9 cellular contexts compared by ENCODE assay signal in genomic region chr2:43218221-43218549, GRCh38. TPM values are rescaled to one million over a fixed set of nuclear protein-coding genes. Genes with fewer than 3 reads are reported as not detected.
DNase-seq lines count a peak whose midpoint lies in the region; ATAC-seq and TF ChIP-seq lines count a peak whose summit lies in the region.
"Had no signal": no experiment of that assay in that cellular context is flagged by ENCODE, and none has a peak within 500 bp of the region (broad histone marks: within the 10 kb centered on the region; RNA-seq: fewer than 3 reads in every experiment).

No MANE protein-coding gene starts in this region.

- no peak overlapping the region for H2BK15ac ChIP-seq in H9 (ENCODE audit: low read depth, low read length)

- H2BK120ac ChIP-seq in H9 (ENCODE audit: low read depth, low read length, poor library complexity, severe bottlenecking), result no peak overlapping the region

- no peaks in the 10 kb centered on the region for H3K9me2 ChIP-seq in hepatocyte (replicated peaks; ENCODE audit: insufficient read depth)

- H2AFZ ChIP-seq in H9 (ENCODE audit: low read length) (no peak overlapping the region), hepatocyte (no peak overlapping the region)

- H3T11ph ChIP-seq in H9 (ENCODE audit: low read length), result no peak overlapping the region

- H3K27me3 Mint-ChIP-seq in H9 (ENCODE audit: low read depth), result no peaks in the 10 kb centered on the region; the same call in 1 of the 2 replicates
- H3K27me3 Mint-ChIP-seq in activated CD8-positive, alpha-beta T cell treated with anti-CD3 and anti-CD28 coated beads, Interleukin-2, amount 10 ng/mL, durations not matched to agents 7 days and 5 days (ENCODE audit: low read depth), result no peaks in the 10 kb centered on the region

- H2AK5ac ChIP-seq in H9 (ENCODE audit: insufficient read length, low read length), result no peak overlapping the region

- H4K5ac ChIP-seq in H9 (ENCODE audit: insufficient read length, low read depth, low read length), result no peak overlapping the region

- no peaks in the 10 kb centered on the region for H3K79me1 ChIP-seq in H9 (ENCODE audit: insufficient read depth, low read depth, low read length, poor library complexity, severe bottlenecking)

- no peak for DNase-seq in H9
- no peak for DNase-seq in activated CD8-positive, alpha-beta T cell treated with anti-CD3 and anti-CD28 coated beads, Interleukin-2, amount 10 ng/mL, durations not matched to agents 7 days and 5 days
- no peak for DNase-seq in hepatocyte (ENCODE audit: low spot score)
- DNase-seq in glomerular visceral epithelial cell (ENCODE audit: extremely low spot score), result no peak
- no peak for DNase-seq in DMS153 (lab: John Stamatoyannopoulos, UW)
- no peak for DNase-seq in stimulated activated CD4-positive, alpha-beta T cell treated with anti-CD3 and anti-CD28 coated beads, Interleukin-1b, Interleukin-23, amount 100 ng/mL, for 48 hours
- DNase-seq: NCI-H1436 treated with DMSO at 0.1 percent for 48 hours had no signal

- H3K56ac ChIP-seq in H9 (ENCODE audit: insufficient read length, low read depth, low read length), result no peak overlapping the region

- no CpG with 5 or more reads among the region's 9 CpGs for WGBS in H9 (ENCODE audit: extremely low coverage, insufficient read length, low lambda C conversion rate)
- 30% methylated on average over 9 of the region's 9 CpGs for WGBS in hepatocyte (ENCODE audit: low lambda C conversion rate, missing lambda C conversion rate)

- peak overlapping the region; percentile 60 for H3K4me2 ChIP-seq in H9 (ENCODE audit: insufficient read depth, insufficient read length, low read length)
- H3K4me2 ChIP-seq in hepatocyte, result peak overlapping the region; percentile 77

- no peaks in the 10 kb centered on the region for H3K79me2 ChIP-seq in H9 (ENCODE audit: insufficient read depth, low read length)
- peaks cover 18% of the 10 kb centered on the region for H3K79me2 ChIP-seq in hepatocyte

- H3K23me2 ChIP-seq in H9 (ENCODE audit: insufficient read length, low read depth, low read length, poor library complexity, severe bottlenecking), result peaks cover 11% of the 10 kb centered on the region

- POLR2A ChIA-PET in activated CD8-positive, alpha-beta T cell treated with anti-CD3 and anti-CD28 coated beads, Interleukin-2, amount 10 ng/mL, durations not matched to agents 7 days and 5 days (lab: Charles Lee), result interaction anchor here (0.8 to 12.9 kb wide), 8 partner anchors 9 to 407 kb away, joined by 4 to 622 read pairs (median 25); partner anchors contain the start of gene ZFP36L2

- H3K18ac ChIP-seq in H9 (ENCODE audit: insufficient read length, low read depth, low read length), result no peak overlapping the region

- no peaks in the 10 kb centered on the region for H3K36me3 ChIP-seq in hepatocyte (replicated peaks; ENCODE audit: insufficient read depth, low read depth)
- H3K36me3 ChIP-seq in skeletal muscle tissue (ENCODE audit: control insufficient read depth in 3 of 3, insufficient read depth in 3 of 3, low read length in 3 of 3), result peaks cover 0 to 8% (median 3%) of the 10 kb centered on the region in 3 donors

- H3K36me3 Mint-ChIP-seq in H9 (ENCODE audit: insufficient read depth in 1 of 3, low read depth in 3 of 3), result peaks cover 4 to 15% (median 9%) of the 10 kb centered on the region in 3 experiments
- peaks cover 33% of the 10 kb centered on the region for H3K36me3 Mint-ChIP-seq in activated CD8-positive, alpha-beta T cell treated with anti-CD3 and anti-CD28 coated beads, Interleukin-2, amount 10 ng/mL, durations not matched to agents 7 days and 5 days (ENCODE audit: low read depth)

- H4K20me1 ChIP-seq in H9 (ENCODE audit: control insufficient read depth, insufficient read depth, insufficient read length) (peaks cover 3% of the 10 kb centered on the region), hepatocyte (ENCODE audit: insufficient read depth, poor library complexity, severe bottlenecking) (peaks cover 5% of the 10 kb centered on the region)

- H3K4me3 Mint-ChIP-seq in H9, result peak overlapping the region; percentile 50 to 52
- peak overlapping the region; percentile 93 for H3K4me3 Mint-ChIP-seq in activated CD8-positive, alpha-beta T cell treated with anti-CD3 and anti-CD28 coated beads, Interleukin-2, amount 10 ng/mL, durations not matched to agents 7 days and 5 days

- no peak overlapping the region for H3K4me3 ChIP-seq in hepatocyte
- peak overlapping the region; percentile 7 to 92 (median 87) for H3K4me3 ChIP-seq in skeletal muscle tissue (ENCODE audit: low read length in 3 of 3)

- no peak overlapping the region for H4K8ac ChIP-seq in H9 (replicated peaks; ENCODE audit: insufficient read length, low read depth, low read length)

- no peak overlapping the region for H2BK5ac ChIP-seq in H9 (ENCODE audit: insufficient read length, low read length)

- no peak overlapping the region for H3K23ac ChIP-seq in H9 (ENCODE audit: insufficient read length, low read depth, low read length)

- no peaks in the 10 kb centered on the region for H3K27me3 ChIP-seq in H9 (ENCODE audit: insufficient read depth, low read length)
- no peaks in the 10 kb centered on the region for H3K27me3 ChIP-seq in hepatocyte
- H3K27me3 ChIP-seq in skeletal muscle tissue (ENCODE audit: control insufficient read depth in 3 of 3, insufficient read depth in 3 of 3, low read length in 3 of 3), result no peaks in the 10 kb centered on the region

- TF ChIP-seq CTCF in H9 (conservative IDR thresholded peaks at IDR 0.05) (no peak), hepatocyte (IDR thresholded peaks at IDR 0.05; ENCODE audit: poor library complexity) (no peak)

- H3K9me3 ChIP-seq in H9 (ENCODE audit: control insufficient read depth, low read depth, low read length) (no peaks in the 10 kb centered on the region), hepatocyte (ENCODE audit: low read depth) (no peaks in the 10 kb centered on the region), skeletal muscle tissue (ENCODE audit: control insufficient read depth in 3 of 3, low read length in 3 of 3) (no peaks in the 10 kb centered on the region)

- ATAC-seq in activated CD8-positive, alpha-beta T cell treated with anti-CD3 and anti-CD28 coated beads, Interleukin-2, amount 10 ng/mL, durations not matched to agents 7 days and 5 days, result no peak
- ATAC-seq in GM18502 (IDR thresholded peaks at IDR 0.05; ENCODE audit: poor library complexity, unreplicated experiment), result no peak

- H4K91ac ChIP-seq in H9 (ENCODE audit: insufficient read length, low read depth, low read length), result no peak overlapping the region

- peaks cover 0 to 2% of the 10 kb centered on the region in 2 experiments; a peak in 1 of 5 replicates for H3K9me3 Mint-ChIP-seq in H9
- no peaks in the 10 kb centered on the region for H3K9me3 Mint-ChIP-seq in activated CD8-positive, alpha-beta T cell treated with anti-CD3 and anti-CD28 coated beads, Interleukin-2, amount 10 ng/mL, durations not matched to agents 7 days and 5 days (ENCODE audit: insufficient read depth)

- H3K4me1 ChIP-seq in H9 (ENCODE audit: insufficient read depth, low read length) (peaks cover 15% of the 10 kb centered on the region), hepatocyte (ENCODE audit: insufficient read depth) (peaks cover 38% of the 10 kb centered on the region), skeletal muscle tissue (ENCODE audit: control insufficient read depth in 3 of 3, insufficient read depth in 3 of 3, low read length in 3 of 3) (peaks cover 50 to 57% (median 56%) of the 10 kb centered on the region in 3 donors)

- peak overlapping the region; percentile 47 for H3K27ac ChIP-seq in H9 (ENCODE audit: insufficient read length, low read depth, low read length)
- peak overlapping the region; percentile 100 for H3K27ac ChIP-seq in hepatocyte
- peak overlapping the region; percentile 94 for H3K27ac ChIP-seq in skeletal muscle tissue (ENCODE audit: low read depth, low read length)

- no peak overlapping the region for H2BK12ac ChIP-seq in H9 (ENCODE audit: insufficient read length, low read depth, low read length)

- H3K14ac ChIP-seq in H9 (ENCODE audit: insufficient read depth, low read length), result no peak overlapping the region

- H2BK20ac ChIP-seq in H9 (ENCODE audit: low read depth, low read length, poor library complexity, severe bottlenecking), result no peak overlapping the region

- H3K4ac ChIP-seq in H9 (ENCODE audit: low read depth, low read length), result no peak overlapping the region

- no peak overlapping the region for H3K9ac ChIP-seq in H9 (ENCODE audit: extremely low read depth, insufficient read length, low read length)
- peak overlapping the region; percentile 89 to 99 (median 93) for H3K9ac ChIP-seq in skeletal muscle tissue (ENCODE audit: low read depth in 1 of 3, low read length in 3 of 3)

- peaks cover 64 to 75% of the 10 kb centered on the region in 2 experiments for H3K4me1 Mint-ChIP-seq in H9
- peaks cover 49% of the 10 kb centered on the region for H3K4me1 Mint-ChIP-seq in activated CD8-positive, alpha-beta T cell treated with anti-CD3 and anti-CD28 coated beads, Interleukin-2, amount 10 ng/mL, durations not matched to agents 7 days and 5 days (ENCODE audit: low read depth)

- CTCF ChIA-PET in activated CD8-positive, alpha-beta T cell treated with anti-CD3 and anti-CD28 coated beads, Interleukin-2, amount 10 ng/mL, durations not matched to agents 7 days and 5 days (lab: Charles Lee), result interaction anchor here (0.7 to 16.3 kb wide), 11 partner anchors 8 to 267 kb away, joined by 3 to 666 read pairs (median 7); partner anchors contain the start of gene ZFP36L2

- H3K27ac Mint-ChIP-seq in H9, result peak overlapping the region; percentile 97 to 99 (median 97); a peak in 6 of 7 replicates
- H3K27ac Mint-ChIP-seq in activated CD8-positive, alpha-beta T cell treated with anti-CD3 and anti-CD28 coated beads, Interleukin-2, amount 10 ng/mL, durations not matched to agents 7 days and 5 days, result peak overlapping the region; percentile 97

RNA-seq across cellular contexts. Expression of gene ZFP36L2, which starts 8.2 kb away (rescaled TPM):
- total RNA-seq in H9 (2021), result 105 and 110 TPM in 2 replicates
- total RNA-seq in activated CD8-positive, alpha-beta T cell treated with anti-CD3 and anti-CD28 coated beads, Interleukin-2, amount 10 ng/mL, durations not matched to agents 7 days and 5 days, result 100 to 1,000 TPM; 166 TPM
- 77.6 and 85.1 TPM in 2 replicates for total RNA-seq in hepatocyte
- polyA plus RNA-seq in hepatocyte, result 266 and 285 TPM in 2 replicates
- total RNA-seq in skeletal muscle tissue, result 14.1 TPM

Comparison
In these comparisons a context has a peak if more than half of its experiments do, and no peak if none do; other contexts are left out.
1. H3K27ac ChIP-seq: peak in every context shown above with its lines; median percentile 100 in hepatocyte; 94 in skeletal muscle tissue; 47 in H9.